Comparison of ENCODE assay signal across 1 cellular context in genomic region chr2:88627055-88627855, GRCh38.
A peak's percentile ranks its signal among the peaks of the same experiment; 100 is the strongest.
TF ChIP-seq lines count a peak whose summit lies in the region.

EIF2AK3 (minus strand) TSS chr2:88627464; CDS start chr2:88627274, 190 bp downstream.

TF ChIP-seq in HepG2, 621 proteins besides CTCF, POLR2A, EP300 and RAD21 (continued from another document and continues in another):
- TF ChIP-seq EHMT2 (IDR thresholded peaks at IDR 0.05; ENCODE audit: borderline replicate concordance, low read depth, low read length) (peak; percentile 72; the same call in 1 of the 2 replicates), GLI4 (CRISPR knock-in tag; IDR thresholded peaks at IDR 0.05; ENCODE audit: borderline replicate concordance) (no peak), ZFP37 (CRISPR knock-in tag; IDR thresholded peaks at IDR 0.05; ENCODE audit: borderline replicate concordance) (no peak), XRCC5 (optimal IDR thresholded peaks at IDR 0.05; ENCODE audit: low read length) (no peak), ZNF224 (CRISPR knock-in tag; IDR thresholded peaks at IDR 0.05) (no peak), FOSL2 (CRISPR knock-in tag; IDR thresholded peaks at IDR 0.05) (peak; percentile 46), ZSCAN20 (CRISPR knock-in tag; IDR thresholded peaks at IDR 0.05; ENCODE audit: borderline replicate concordance) (no peak; the same call in 1 of the 2 replicates), NR2F1 (CRISPR knock-in tag; IDR thresholded peaks at IDR 0.05) (no peak), ZEB1 (IDR thresholded peaks at IDR 0.05; ENCODE audit: insufficient replicate concordance, low read depth) (no peak), E2F1 (CRISPR knock-in tag; IDR thresholded peaks at IDR 0.05) (no peak), YEATS4 (CRISPR knock-in tag; IDR thresholded peaks at IDR 0.05; ENCODE audit: borderline replicate concordance) (peak; percentile 96), ZNF839 (CRISPR knock-in tag; IDR thresholded peaks at IDR 0.05; ENCODE audit: borderline replicate concordance) (no peak), GZF1 (CRISPR knock-in tag; IDR thresholded peaks at IDR 0.05) (no peak), ZNF335 (CRISPR knock-in tag; IDR thresholded peaks at IDR 0.05) (peak; percentile 44; the same call in 1 of the 2 replicates), SNAPC2 (CRISPR knock-in tag; IDR thresholded peaks at IDR 0.05) (0 out of 2 replicates have a peak, but pooled peaks have one; percentile 77), EZH2 (conservative IDR thresholded peaks at IDR 0.05; ENCODE audit: low read depth, low read length) (no peak), FOXO4 (CRISPR knock-in tag; conservative IDR thresholded peaks at IDR 0.05) (no peak), NFIB (CRISPR knock-in tag; IDR thresholded peaks at IDR 0.05; ENCODE audit: borderline replicate concordance) (no peak), FOSL1 (CRISPR knock-in tag; IDR thresholded peaks at IDR 0.05; ENCODE audit: borderline replicate concordance) (no peak), ZNF724P (CRISPR knock-in tag; IDR thresholded peaks at IDR 0.05; ENCODE audit: borderline replicate concordance) (peak; percentile 1; the same call in 1 of the 2 replicates), NFE2L2 (IDR thresholded peaks at IDR 0.05; ENCODE audit: low read length) (no peak), ZBTB40 (IDR thresholded peaks at IDR 0.05) (no peak), ZBTB40 (CRISPR knock-in tag; IDR thresholded peaks at IDR 0.05) (no peak), ZNF441 (CRISPR knock-in tag; IDR thresholded peaks at IDR 0.05; ENCODE audit: borderline replicate concordance) (peak; percentile 21), ZNF670 (CRISPR knock-in tag; IDR thresholded peaks at IDR 0.05; ENCODE audit: borderline replicate concordance) (no peak), CENPX (CRISPR knock-in tag; IDR thresholded peaks at IDR 0.05) (no peak), KLF13 (CRISPR knock-in tag; IDR thresholded peaks at IDR 0.05) (no peak), MTERF4 (CRISPR knock-in tag; IDR thresholded peaks at IDR 0.05) (no peak), ZSCAN9 (CRISPR knock-in tag; IDR thresholded peaks at IDR 0.05; ENCODE audit: borderline replicate concordance) (no peak; the same call in 1 of the 2 replicates), YEATS2 (CRISPR knock-in tag; IDR thresholded peaks at IDR 0.05; ENCODE audit: borderline replicate concordance) (peak; percentile 82; the same call in 1 of the 2 replicates), ZBTB33 (CRISPR knock-in tag; IDR thresholded peaks at IDR 0.05) (0 out of 2 replicates have a peak, but pooled peaks have one; percentile 7), ZNF564 (CRISPR knock-in tag; IDR thresholded peaks at IDR 0.05) (peak; percentile 64; the same call in 1 of the 2 replicates), MAF1 (CRISPR knock-in tag; IDR thresholded peaks at IDR 0.05; ENCODE audit: borderline replicate concordance) (0 out of 2 replicates have a peak, but pooled peaks have one; percentile 51), SRSF1 (optimal IDR thresholded peaks at IDR 0.05; ENCODE audit: low read depth, low read length) (no peak), ETV6 (CRISPR knock-in tag; conservative IDR thresholded peaks at IDR 0.05) (peak; percentile 72), ZNF788 (CRISPR knock-in tag; IDR thresholded peaks at IDR 0.05; ENCODE audit: borderline replicate concordance) (no peak; the same call in none of the 2 replicates), TERF1 (CRISPR knock-in tag; IDR thresholded peaks at IDR 0.05) (0 out of 2 replicates have a peak, but pooled peaks have one; percentile 69), ONECUT2 (CRISPR knock-in tag; IDR thresholded peaks at IDR 0.05) (no peak), ZNF556 (CRISPR knock-in tag; IDR thresholded peaks at IDR 0.05; ENCODE audit: borderline replicate concordance) (no peak), SNAI1 (CRISPR knock-in tag; IDR thresholded peaks at IDR 0.05; ENCODE audit: borderline replicate concordance) (peak; percentile 83; the same call in 1 of the 2 replicates), ZNF713 (CRISPR knock-in tag; IDR thresholded peaks at IDR 0.05) (no peak; the same call in 1 of the 2 replicates), MBD4 (IDR thresholded peaks at IDR 0.05; ENCODE audit: borderline replicate concordance, low read length) (no peak), HMGA1 (CRISPR knock-in tag; conservative IDR thresholded peaks at IDR 0.05) (no peak), IRF2 (CRISPR knock-in tag; IDR thresholded peaks at IDR 0.05) (no peak), SPEN (CRISPR knock-in tag; IDR thresholded peaks at IDR 0.05; ENCODE audit: low read depth) (peak; percentile 78), UBTF (CRISPR knock-in tag; IDR thresholded peaks at IDR 0.05) (peak; percentile 88), ZNF326 (CRISPR knock-in tag; IDR thresholded peaks at IDR 0.05; ENCODE audit: borderline replicate concordance) (no peak), ATF7-NPFF (CRISPR knock-in tag; IDR thresholded peaks at IDR 0.05; ENCODE audit: low read depth) (peak; percentile 81), KLF11 (CRISPR knock-in tag; IDR thresholded peaks at IDR 0.05) (peak; percentile 69; the same call in 1 of the 2 replicates), ZBTB3 (CRISPR knock-in tag; IDR thresholded peaks at IDR 0.05; ENCODE audit: borderline replicate concordance, low read depth) (no peak), DMAP1 (CRISPR knock-in tag; IDR thresholded peaks at IDR 0.05) (peak; percentile 71; the same call in 1 of the 2 replicates), ZNF816 (CRISPR knock-in tag; IDR thresholded peaks at IDR 0.05; ENCODE audit: borderline replicate concordance) (no peak)
